In genomic region chr11:64887234-64887756, GRCh38 we compare ENCODE assay signal across 10 cellular contexts. TPM values are rescaled to one million over a fixed set of nuclear protein-coding genes. Genes with fewer than 3 reads are reported as not detected.
DNase-seq lines count a peak whose midpoint lies in the region; ATAC-seq, FAIRE-seq and TF ChIP-seq lines count a peak whose summit lies in the region.
"Had no signal": no experiment of that assay in that cellular context is flagged by ENCODE, and none has a peak within 500 bp of the region (broad histone marks: within the 10 kb centered on the region; RNA-seq: fewer than 3 reads in every experiment).

No MANE protein-coding gene starts in this region.

- TF ChIP-seq CTCF in HepG2 (CRISPR knock-in tag; IDR thresholded peaks at IDR 0.05): no peak
- TF ChIP-seq CTCF in right lobe of liver (IDR thresholded peaks at IDR 0.05): no peak
- TF ChIP-seq CTCF in activated B cell treated with CpG ODN at 0.5 μM for 24 hours (IDR thresholded peaks at IDR 0.05): no peak
- no peak for TF ChIP-seq CTCF in mesothelial cell of epicardium (IDR thresholded peaks at IDR 0.05; ENCODE audit: unreplicated experiment)
- TF ChIP-seq CTCF in vagina (IDR thresholded peaks at IDR 0.05): no peak
- no peak for TF ChIP-seq CTCF in progenitor cell of endocrine pancreas (IDR thresholded peaks at IDR 0.05; ENCODE audit: unreplicated experiment)

- POLR2A ChIA-PET in HepG2 (lab: Yijun Ruan, JAX) (interaction anchor here (0.9 to 11.5 kb wide), 8 partner anchors 11 to 109 kb away, joined by 3 to 132 read pairs (median 10); partner anchors contain the start of genes BATF2, EHD1, GPHA2 and SF1), activated B cell treated with CpG ODN at 0.5 μM for 24 hours (lab: Charles Lee) (interaction anchor here (0.6 to 27.8 kb wide), 7 partner anchors 10 to 1255 kb away, joined by 3 to 1194 read pairs (median 5); partner anchors contain the start of genes ARL2, CDC42BPG, EHD1 and SF1)

- H3K36me3 ChIP-seq in HepG2 (replicated peaks in 1 of 2; ENCODE audit: control insufficient read depth in 1 of 2, insufficient read depth in 2 of 2, low read length in 2 of 2) (no peaks in the 10 kb centered on the region), right lobe of liver (no peaks in the 10 kb centered on the region), vagina (no peaks in the 10 kb centered on the region)

- peaks cover 10% of the 10 kb centered on the region; the same call in 1 of the 2 replicates for H4K20me1 ChIP-seq in HepG2 (ENCODE audit: insufficient read depth, low read length)

- no peak overlapping the region; the same call in 1 of the 2 replicates for H3K9ac ChIP-seq in HepG2 (ENCODE audit: insufficient read depth, low read depth, low read length)

- no TSS peak for BruUV-seq in HepG2 (replicated peaks; lab: Mats Ljungman, UMichigan)

- no peaks in the 10 kb centered on the region for H3K9me3 ChIP-seq in HepG2 (ENCODE audit: low read length)
- no peaks in the 10 kb centered on the region for H3K9me3 ChIP-seq in right lobe of liver
- H3K9me3 ChIP-seq in vagina: no peaks in the 10 kb centered on the region

- no peak for FAIRE-seq in HepG2 (lab: Jason Lieb, UNC)

- H3K4me1 ChIP-seq in HepG2 (ENCODE audit: insufficient read depth, low read length): peaks cover 88% of the 10 kb centered on the region
- peaks cover 0 to 46% (median 8%) of the 10 kb centered on the region in 4 donors for H3K4me1 ChIP-seq in right lobe of liver
- H3K4me1 ChIP-seq in vagina: peaks cover 10% of the 10 kb centered on the region

- no peaks in the 10 kb centered on the region for H3K9me3 Mint-ChIP-seq in activated B cell treated with CpG ODN at 0.5 μM for 24 hours
- H3K9me3 Mint-ChIP-seq in mesothelial cell of epicardium: no peaks in the 10 kb centered on the region
- no peaks in the 10 kb centered on the region for H3K9me3 Mint-ChIP-seq in progenitor cell of endocrine pancreas (ENCODE audit: low read depth)
- H3K9me3 Mint-ChIP-seq: nephron progenitor cell had no signal

- H3K27me3 ChIP-seq in HepG2 (ENCODE audit: control insufficient read depth in 1 of 2, insufficient read depth in 2 of 2, low read length in 2 of 2): no peaks in the 10 kb centered on the region
- H3K27me3 ChIP-seq in right lobe of liver: no peaks in the 10 kb centered on the region
- H3K27me3 ChIP-seq in vagina: no peaks in the 10 kb centered on the region

- TF ChIP-seq EP300 in HepG2 (IDR thresholded peaks at IDR 0.05; ENCODE audit: low read depth in 2 of 2, low read length in 2 of 2): no peak
- TF ChIP-seq EP300 in HepG2 (CRISPR knock-in tag; IDR thresholded peaks at IDR 0.05; ENCODE audit: borderline replicate concordance): no peak

- H3K4me3 ChIP-seq in HepG2 (replicated peaks in 1 of 3; ENCODE audit: insufficient read depth in 1 of 3, low read depth in 2 of 3, low read length in 3 of 3): peak overlapping the region; percentile 19 to 76 (median 42)
- H3K4me3 ChIP-seq in right lobe of liver: no peak overlapping the region
- H3K4me3 ChIP-seq in vagina: no peak overlapping the region

- TF ChIP-seq RAD21 in HepG2 (CRISPR knock-in tag; IDR thresholded peaks at IDR 0.05): no peak

- DNase-seq in HepG2 (ENCODE audit: low spot score): no peak
- no peak for DNase-seq in right lobe of liver
- no peak for DNase-seq in activated B cell treated with CpG ODN at 0.5 μM for 24 hours
- DNase-seq in mesothelial cell of epicardium (ENCODE audit: low spot score in 2 of 2, unreplicated experiment in 2 of 2): no peak
- DNase-seq in vagina (ENCODE audit: extremely low spot score in 2 of 2): no peak
- no peak for DNase-seq in progenitor cell of endocrine pancreas (ENCODE audit: low spot score, unreplicated experiment)

- CTCF ChIA-PET in HepG2 (lab: Yijun Ruan, JAX; ENCODE audit: low intra/inter-chr PET ratio, low total read pairs) (interaction anchor here (1.5 kb wide), 1 partner anchor 40 kb away, joined by 16 read pairs; no protein-coding TSS in a partner anchor), activated B cell treated with CpG ODN at 0.5 μM for 24 hours (lab: Charles Lee) (interaction anchor here (1.0 to 13.0 kb wide), 10 partner anchors 9 to 41 kb away, joined by 3 to 310 read pairs (median 9); partner anchors contain the start of genes CDC42BPG and EHD1)

- no peaks in the 10 kb centered on the region for H3K27me3 Mint-ChIP-seq in activated B cell treated with CpG ODN at 0.5 μM for 24 hours
- H3K27me3 Mint-ChIP-seq in mesothelial cell of epicardium (ENCODE audit: low read depth): no peaks in the 10 kb centered on the region
- peaks cover 3% of the 10 kb centered on the region for H3K27me3 Mint-ChIP-seq in progenitor cell of endocrine pancreas

- H3K4me3 Mint-ChIP-seq in activated B cell treated with CpG ODN at 0.5 μM for 24 hours (no peak overlapping the region), mesothelial cell of epicardium (peak overlapping the region; percentile 17), progenitor cell of endocrine pancreas (ENCODE audit: low read depth) (no peak overlapping the region)

- H3K27ac Mint-ChIP-seq in activated B cell treated with CpG ODN at 0.5 μM for 24 hours (peak overlapping the region; percentile 59), mesothelial cell of epicardium (peak overlapping the region; percentile 40), progenitor cell of endocrine pancreas (no peak overlapping the region)
- H3K27ac Mint-ChIP-seq: nephron progenitor cell had no signal

- no peak overlapping the region for H2AFZ ChIP-seq in HepG2 (ENCODE audit: low read length)

- in situ Hi-C loops in HepG2 (cut with HindIII; ENCODE audit: extremely low pct_ligation_motif_present, low pct_unique_long_range_greater_than_20kb): no loop called here

- peak overlapping the region; percentile 98 for H3K4me2 ChIP-seq in HepG2 (ENCODE audit: low read depth, low read length)

- H3K27ac ChIP-seq in HepG2 (ENCODE audit: extremely low read length, insufficient read depth, low read length) (no peak overlapping the region), right lobe of liver (no peak overlapping the region), vagina (peak overlapping the region; percentile 22)

- ATAC-seq in HepG2: peak; percentile 21
- no peak for ATAC-seq in right lobe of liver
- ATAC-seq in activated B cell treated with CpG ODN at 0.5 μM for 24 hours (ENCODE audit: low read depth): no peak
- no peak for ATAC-seq in HG03442 (IDR thresholded peaks at IDR 0.05; ENCODE audit: unreplicated experiment)
- no peak for ATAC-seq in GM21619 (IDR thresholded peaks at IDR 0.05; ENCODE audit: unreplicated experiment)

- peaks cover 31% of the 10 kb centered on the region for H3K4me1 Mint-ChIP-seq in activated B cell treated with CpG ODN at 0.5 μM for 24 hours
- H3K4me1 Mint-ChIP-seq in mesothelial cell of epicardium: peaks cover 21% of the 10 kb centered on the region
- peaks cover 32% of the 10 kb centered on the region for H3K4me1 Mint-ChIP-seq in progenitor cell of endocrine pancreas (ENCODE audit: low read depth)

- H3K36me3 Mint-ChIP-seq in activated B cell treated with CpG ODN at 0.5 μM for 24 hours (ENCODE audit: low read depth): no peaks in the 10 kb centered on the region
- no peaks in the 10 kb centered on the region for H3K36me3 Mint-ChIP-seq in mesothelial cell of epicardium
- H3K36me3 Mint-ChIP-seq in progenitor cell of endocrine pancreas (ENCODE audit: insufficient read depth): no peaks in the 10 kb centered on the region

- peaks cover 18% of the 10 kb centered on the region for H3K79me2 ChIP-seq in HepG2 (ENCODE audit: insufficient read depth, low read length)

- TF ChIP-seq POLR2A in HepG2 (IDR thresholded peaks at IDR 0.05; ENCODE audit: insufficient read depth in 1 of 2, low read depth in 2 of 2, low read length in 2 of 2) (no peak), right lobe of liver (IDR thresholded peaks at IDR 0.05) (no peak), vagina (IDR thresholded peaks at IDR 0.05) (no peak)

- intact Hi-C loops in HepG2 (cut with micrococcal nuclease; ENCODE audit: unreplicated experiment) (no loop called here), right lobe of liver (cut with DNase I) (no loop called here), activated B cell treated with CpG ODN at 0.5 μM for 24 hours (cut with micrococcal nuclease) (no loop called here), vagina (cut with DNase I) (no loop called here)

- 38% methylated on average over 8 of the region's 8 CpGs for WGBS in HepG2 (ENCODE audit: low lambda C conversion rate)
- 67% methylated on average over 8 of the region's 8 CpGs for WGBS in right lobe of liver (ENCODE audit: insufficient coverage, low coverage, low lambda C conversion rate, missing lambda C conversion rate)

RNA-seq across cellular contexts. Expression of gene EHD1, which starts 8.9 kb away (rescaled TPM):
- total RNA-seq in HepG2 (2016; rRNA removed; fragmentation: Illumina TruSeq; extraction: Trizol) (22.0 and 26.6 TPM in 2 replicates), right lobe of liver (10 to 100 TPM; 18.8 to 36.1 (median 26.3) TPM), activated B cell treated with CpG ODN at 0.5 μM for 24 hours (357 and 360 TPM in 2 replicates), mesothelial cell of epicardium (84.9 to 94.5 TPM (median 86.8 TPM) in 3 replicates), vagina (61.6 TPM), progenitor cell of endocrine pancreas (55.0 and 57.2 TPM in 2 replicates)
- 8.1 and 9.7 TPM in 2 replicates for total RNA-seq in HepG2 (2016; cell fraction: cytosol; rRNA removed; fragmentation: Illumina TruSeq; extraction: Trizol; ENCODE audit: low read depth)
- 22.9 and 29.1 TPM in 2 replicates for total RNA-seq in HepG2 (2016; cell fraction: insoluble cytoplasmic fraction; rRNA removed; fragmentation: Illumina TruSeq; extraction: Trizol)
- 11.0 and 11.5 TPM in 2 replicates for total RNA-seq in HepG2 (2016; cell fraction: membrane; rRNA removed; fragmentation: Illumina TruSeq; extraction: Trizol)
- total RNA-seq in HepG2 (2016; cell fraction: nucleus; rRNA removed; fragmentation: Illumina TruSeq; extraction: Trizol): 16.8 and 19.6 TPM in 2 replicates
- polyA plus RNA-seq in HepG2 (2011; rRNA removed): 23.6 and 29.4 TPM in 2 replicates
- 20.8 and 31.1 TPM in 2 replicates for polyA plus RNA-seq in HepG2 (2011; cell fraction: cytosol; rRNA removed)
- polyA plus RNA-seq in HepG2 (2011; cell fraction: nucleus; rRNA removed): 42.3 and 43.0 TPM in 2 replicates
- 18.8 and 23.3 TPM in 2 replicates for polyA plus RNA-seq in HepG2 (2012)
- polyA plus RNA-seq in HepG2 (2016; cell fraction: cytosol; fragmentation: Illumina TruSeq; extraction: Trizol; ENCODE audit: low read depth): 3.5 and 3.9 TPM in 2 replicates
- polyA plus RNA-seq in HepG2 (2016; cell fraction: insoluble cytoplasmic fraction; fragmentation: Illumina TruSeq; extraction: Trizol; ENCODE audit: low read depth): 29.0 and 35.3 TPM in 2 replicates
- polyA plus RNA-seq in HepG2 (2016; cell fraction: membrane; fragmentation: Illumina TruSeq; extraction: Trizol; ENCODE audit: low read depth): 7.9 and 9.3 TPM in 2 replicates
- polyA plus RNA-seq in HepG2 (2016; cell fraction: nucleus; fragmentation: Illumina TruSeq; extraction: Trizol; ENCODE audit: insufficient read depth, low read depth): 33.4 and 34.4 TPM in 2 replicates
- polyA minus RNA-seq in HepG2 (2011; rRNA and poly(A)+ RNA removed; ENCODE audit: low replicate concordance): 63.9 and 78.7 TPM in 2 replicates
- 21.2 and 28.0 TPM in 2 replicates for polyA minus RNA-seq in HepG2 (2011; cell fraction: cytosol; rRNA and poly(A)+ RNA removed)
- 15.5 and 22.1 TPM in 2 replicates for polyA minus RNA-seq in HepG2 (2011; cell fraction: nucleus; rRNA and poly(A)+ RNA removed)

RNA-seq across cellular contexts. Expression of gene ATG2A, which starts 29.7 kb away (rescaled TPM):
- total RNA-seq in HepG2 (2016; rRNA removed; fragmentation: Illumina TruSeq; extraction: Trizol): 6.5 and 6.7 TPM in 2 replicates
- total RNA-seq in HepG2 (2016; cell fraction: cytosol; rRNA removed; fragmentation: Illumina TruSeq; extraction: Trizol; ENCODE audit: low read depth): 5.0 and 5.3 TPM in 2 replicates
- total RNA-seq in HepG2 (2016; cell fraction: insoluble cytoplasmic fraction; rRNA removed; fragmentation: Illumina TruSeq; extraction: Trizol): 5.7 and 6.9 TPM in 2 replicates
- total RNA-seq in HepG2 (2016; cell fraction: membrane; rRNA removed; fragmentation: Illumina TruSeq; extraction: Trizol): 3.5 and 4.7 TPM in 2 replicates
- total RNA-seq in HepG2 (2016; cell fraction: nucleus; rRNA removed; fragmentation: Illumina TruSeq; extraction: Trizol): 7.1 and 8.3 TPM in 2 replicates
- 8.0 and 13.2 TPM in 2 replicates for polyA plus RNA-seq in HepG2 (2011; rRNA removed)
- 4.6 and 6.5 TPM in 2 replicates for polyA plus RNA-seq in HepG2 (2011; cell fraction: cytosol; rRNA removed)
- polyA plus RNA-seq in HepG2 (2011; cell fraction: nucleus; rRNA removed): 81.8 and 92.1 TPM in 2 replicates
- 14.9 and 21.4 TPM in 2 replicates for polyA plus RNA-seq in HepG2 (2012)
- 1.0 and 1.2 TPM in 2 replicates for polyA plus RNA-seq in HepG2 (2016; cell fraction: cytosol; fragmentation: Illumina TruSeq; extraction: Trizol; ENCODE audit: low read depth)
- 5.5 and 7.6 TPM in 2 replicates for polyA plus RNA-seq in HepG2 (2016; cell fraction: insoluble cytoplasmic fraction; fragmentation: Illumina TruSeq; extraction: Trizol; ENCODE audit: low read depth)
- 1.9 and 2.0 TPM in 2 replicates for polyA plus RNA-seq in HepG2 (2016; cell fraction: membrane; fragmentation: Illumina TruSeq; extraction: Trizol; ENCODE audit: low read depth)
- polyA plus RNA-seq in HepG2 (2016; cell fraction: nucleus; fragmentation: Illumina TruSeq; extraction: Trizol; ENCODE audit: insufficient read depth, low read depth): 19.9 and 22.1 TPM in 2 replicates
- polyA minus RNA-seq in HepG2 (2011; rRNA and poly(A)+ RNA removed; ENCODE audit: low replicate concordance): 20.7 and 23.4 TPM in 2 replicates
- 11.5 and 17.2 TPM in 2 replicates for polyA minus RNA-seq in HepG2 (2011; cell fraction: cytosol; rRNA and poly(A)+ RNA removed)
- polyA minus RNA-seq in HepG2 (2011; cell fraction: nucleus; rRNA and poly(A)+ RNA removed): 24.7 and 27.0 TPM in 2 replicates
- total RNA-seq in right lobe of liver: 10 to 100 TPM; 26.4 to 42.9 (median 32.2) TPM
- total RNA-seq in activated B cell treated with CpG ODN at 0.5 μM for 24 hours: 31.2 and 35.0 TPM in 2 replicates
- 29.8 to 32.9 TPM (median 31.7 TPM) in 3 replicates for total RNA-seq in mesothelial cell of epicardium
- 27.0 TPM for total RNA-seq in vagina
- total RNA-seq in progenitor cell of endocrine pancreas: 33.2 and 35.0 TPM in 2 replicates

RNA-seq across cellular contexts. Expression of gene PPP2R5B, which starts 37.2 kb away (rescaled TPM):
- total RNA-seq in HepG2 (2016; rRNA removed; fragmentation: Illumina TruSeq; extraction: Trizol) (1.6 and 2.3 TPM in 2 replicates), right lobe of liver (10 to 100 TPM in 1 of 6 experiments, 1 to 10 TPM in 5; 6.8 to 12.6 (median 8.9) TPM), activated B cell treated with CpG ODN at 0.5 μM for 24 hours (12.0 and 12.6 TPM in 2 replicates), mesothelial cell of epicardium (12.3 to 14.4 TPM (median 13.5 TPM) in 3 replicates), vagina (16.9 TPM), progenitor cell of endocrine pancreas (14.1 and 15.9 TPM in 2 replicates)
- 0.53 and 0.61 TPM in 2 replicates for total RNA-seq in HepG2 (2016; cell fraction: cytosol; rRNA removed; fragmentation: Illumina TruSeq; extraction: Trizol; ENCODE audit: low read depth)
- 1.6 and 2.9 TPM in 2 replicates for total RNA-seq in HepG2 (2016; cell fraction: insoluble cytoplasmic fraction; rRNA removed; fragmentation: Illumina TruSeq; extraction: Trizol)
- total RNA-seq in HepG2 (2016; cell fraction: membrane; rRNA removed; fragmentation: Illumina TruSeq; extraction: Trizol): 1.7 and 1.9 TPM in 2 replicates
- total RNA-seq in HepG2 (2016; cell fraction: nucleus; rRNA removed; fragmentation: Illumina TruSeq; extraction: Trizol): 1.9 and 2.8 TPM in 2 replicates
- polyA plus RNA-seq in HepG2 (2011; rRNA removed): 8.3 and 12.6 TPM in 2 replicates
- polyA plus RNA-seq in HepG2 (2011; cell fraction: cytosol; rRNA removed): 5.2 and 5.5 TPM in 2 replicates
- polyA plus RNA-seq in HepG2 (2011; cell fraction: nucleus; rRNA removed): 38.0 and 39.6 TPM in 2 replicates
- polyA plus RNA-seq in HepG2 (2012): 6.5 and 7.2 TPM in 2 replicates
- polyA plus RNA-seq in HepG2 (2016; cell fraction: cytosol; fragmentation: Illumina TruSeq; extraction: Trizol; ENCODE audit: low read depth): 0.45 and 0.76 TPM in 2 replicates
- polyA plus RNA-seq in HepG2 (2016; cell fraction: insoluble cytoplasmic fraction; fragmentation: Illumina TruSeq; extraction: Trizol; ENCODE audit: low read depth): 1.6 and 2.0 TPM in 2 replicates
- 1.3 and 2.0 TPM in 2 replicates for polyA plus RNA-seq in HepG2 (2016; cell fraction: membrane; fragmentation: Illumina TruSeq; extraction: Trizol; ENCODE audit: low read depth)
- polyA plus RNA-seq in HepG2 (2016; cell fraction: nucleus; fragmentation: Illumina TruSeq; extraction: Trizol; ENCODE audit: insufficient read depth, low read depth): 6.5 and 7.0 TPM in 2 replicates
- 4.2 and 6.0 TPM in 2 replicates for polyA minus RNA-seq in HepG2 (2011; rRNA and poly(A)+ RNA removed; ENCODE audit: low replicate concordance)
- 2.0 and 4.1 TPM in 2 replicates for polyA minus RNA-seq in HepG2 (2011; cell fraction: cytosol; rRNA and poly(A)+ RNA removed)
- 4.6 and 4.8 TPM in 2 replicates for polyA minus RNA-seq in HepG2 (2011; cell fraction: nucleus; rRNA and poly(A)+ RNA removed)

RNA-seq across cellular contexts. Expression of gene CDC42BPG, which starts 42.8 kb away (rescaled TPM):
- total RNA-seq in HepG2 (2016; rRNA removed; fragmentation: Illumina TruSeq; extraction: Trizol) (0.77 and 1.4 TPM in 2 replicates), right lobe of liver (1 to 10 TPM in 1 of 6 experiments, under 1 TPM in 5; 0.63 to 1.1 (median 0.99) TPM), activated B cell treated with CpG ODN at 0.5 μM for 24 hours (2.2 and 3.7 TPM in 2 replicates), mesothelial cell of epicardium (24.6 to 30.1 TPM (median 25.0 TPM) in 3 replicates), vagina (13.0 TPM), progenitor cell of endocrine pancreas (20.1 and 21.1 TPM in 2 replicates)
- total RNA-seq in HepG2 (2016; cell fraction: cytosol; rRNA removed; fragmentation: Illumina TruSeq; extraction: Trizol; ENCODE audit: low read depth): 0.10 and 0.35 TPM in 2 replicates
- 0.42 and 1.4 TPM in 2 replicates for total RNA-seq in HepG2 (2016; cell fraction: insoluble cytoplasmic fraction; rRNA removed; fragmentation: Illumina TruSeq; extraction: Trizol)
- 0.37 and 0.38 TPM in 2 replicates for total RNA-seq in HepG2 (2016; cell fraction: membrane; rRNA removed; fragmentation: Illumina TruSeq; extraction: Trizol)
- total RNA-seq in HepG2 (2016; cell fraction: nucleus; rRNA removed; fragmentation: Illumina TruSeq; extraction: Trizol): 1.8 and 2.0 TPM in 2 replicates
- polyA plus RNA-seq in HepG2 (2011; rRNA removed): 0.55 and 0.99 TPM in 2 replicates
- 0.34 and 0.54 TPM in 2 replicates for polyA plus RNA-seq in HepG2 (2011; cell fraction: cytosol; rRNA removed)
- 6.3 and 7.3 TPM in 2 replicates for polyA plus RNA-seq in HepG2 (2011; cell fraction: nucleus; rRNA removed)
- 1.2 and 1.3 TPM in 2 replicates for polyA plus RNA-seq in HepG2 (2012)
- polyA plus RNA-seq in HepG2 (2016; cell fraction: cytosol; fragmentation: Illumina TruSeq; extraction: Trizol; ENCODE audit: low read depth): 0.06 and 0.11 TPM in 2 replicates
- polyA plus RNA-seq in HepG2 (2016; cell fraction: insoluble cytoplasmic fraction; fragmentation: Illumina TruSeq; extraction: Trizol; ENCODE audit: low read depth): 0.63 and 0.75 TPM in 2 replicates
- polyA plus RNA-seq in HepG2 (2016; cell fraction: membrane; fragmentation: Illumina TruSeq; extraction: Trizol; ENCODE audit: low read depth): 0.24 and 0.70 TPM in 2 replicates
- 4.9 and 5.6 TPM in 2 replicates for polyA plus RNA-seq in HepG2 (2016; cell fraction: nucleus; fragmentation: Illumina TruSeq; extraction: Trizol; ENCODE audit: insufficient read depth, low read depth)
- 1.3 and 2.7 TPM in 2 replicates for polyA minus RNA-seq in HepG2 (2011; rRNA and poly(A)+ RNA removed; ENCODE audit: low replicate concordance)
- polyA minus RNA-seq in HepG2 (2011; cell fraction: cytosol; rRNA and poly(A)+ RNA removed): 0.59 and 1.6 TPM in 2 replicates
- polyA minus RNA-seq in HepG2 (2011; cell fraction: nucleus; rRNA and poly(A)+ RNA removed): 1.9 and 4.0 TPM in 2 replicates

RNA-seq across cellular contexts. Expression of gene GPHA2, which starts 48.4 kb away (rescaled TPM):
- total RNA-seq in HepG2 (2016; rRNA removed; fragmentation: Illumina TruSeq; extraction: Trizol) (11.6 and 19.1 TPM in 2 replicates), right lobe of liver (under 1 TPM in 1 of 6 experiments, not detected in 5; 0.46 TPM), activated B cell treated with CpG ODN at 0.5 μM for 24 hours (0.33 and 0.71 TPM in 2 replicates), mesothelial cell of epicardium (not detected in 3 replicates), vagina (not detected), progenitor cell of endocrine pancreas (0.41 TPM in 1 of 2 replicates, not detected in the other)
- 5.4 and 8.4 TPM in 2 replicates for total RNA-seq in HepG2 (2016; cell fraction: cytosol; rRNA removed; fragmentation: Illumina TruSeq; extraction: Trizol; ENCODE audit: low read depth)
- total RNA-seq in HepG2 (2016; cell fraction: insoluble cytoplasmic fraction; rRNA removed; fragmentation: Illumina TruSeq; extraction: Trizol): 14.5 and 23.6 TPM in 2 replicates
- total RNA-seq in HepG2 (2016; cell fraction: membrane; rRNA removed; fragmentation: Illumina TruSeq; extraction: Trizol): 9.9 and 10.1 TPM in 2 replicates
- total RNA-seq in HepG2 (2016; cell fraction: nucleus; rRNA removed; fragmentation: Illumina TruSeq; extraction: Trizol): 16.1 and 16.5 TPM in 2 replicates
- polyA plus RNA-seq in HepG2 (2011; rRNA removed): 10.1 and 13.0 TPM in 2 replicates
- 9.1 and 24.9 TPM in 2 replicates for polyA plus RNA-seq in HepG2 (2011; cell fraction: cytosol; rRNA removed)
- 5.5 and 7.6 TPM in 2 replicates for polyA plus RNA-seq in HepG2 (2011; cell fraction: nucleus; rRNA removed)
- 4.9 and 6.7 TPM in 2 replicates for polyA plus RNA-seq in HepG2 (2012)
- 8.6 and 12.5 TPM in 2 replicates for polyA plus RNA-seq in HepG2 (2016; cell fraction: cytosol; fragmentation: Illumina TruSeq; extraction: Trizol; ENCODE audit: low read depth)
- 17.0 and 17.6 TPM in 2 replicates for polyA plus RNA-seq in HepG2 (2016; cell fraction: insoluble cytoplasmic fraction; fragmentation: Illumina TruSeq; extraction: Trizol; ENCODE audit: low read depth)
- polyA plus RNA-seq in HepG2 (2016; cell fraction: membrane; fragmentation: Illumina TruSeq; extraction: Trizol; ENCODE audit: low read depth): 11.7 and 13.3 TPM in 2 replicates
- 33.1 and 38.1 TPM in 2 replicates for polyA plus RNA-seq in HepG2 (2016; cell fraction: nucleus; fragmentation: Illumina TruSeq; extraction: Trizol; ENCODE audit: insufficient read depth, low read depth)
- polyA minus RNA-seq in HepG2 (2011; rRNA and poly(A)+ RNA removed; ENCODE audit: low replicate concordance): 18.7 TPM in 1 of 2 replicates, not detected in the other
- polyA minus RNA-seq in HepG2 (2011; cell fraction: cytosol; rRNA and poly(A)+ RNA removed): 2.4 TPM in 2 replicates
- 1.1 and 1.7 TPM in 2 replicates for polyA minus RNA-seq in HepG2 (2011; cell fraction: nucleus; rRNA and poly(A)+ RNA removed)
- total RNA-seq: T-helper 1 cell treated with Interleukin-12 subunit alpha and Interleukin-12 subunit beta and Interleukin-4 antibody, amounts not matched to agents 30 ng/mL and 1 ng/mL, for 36 hours had no signal

Comparison
In these comparisons a context has a peak if more than half of its experiments do, and no peak if none do; other contexts are left out.
1. H3K4me3 ChIP-seq: peak in HepG2 (3 of 3); none in right lobe of liver (0 of 3) and vagina (0 of 2).